In the genomic region with DNA sequence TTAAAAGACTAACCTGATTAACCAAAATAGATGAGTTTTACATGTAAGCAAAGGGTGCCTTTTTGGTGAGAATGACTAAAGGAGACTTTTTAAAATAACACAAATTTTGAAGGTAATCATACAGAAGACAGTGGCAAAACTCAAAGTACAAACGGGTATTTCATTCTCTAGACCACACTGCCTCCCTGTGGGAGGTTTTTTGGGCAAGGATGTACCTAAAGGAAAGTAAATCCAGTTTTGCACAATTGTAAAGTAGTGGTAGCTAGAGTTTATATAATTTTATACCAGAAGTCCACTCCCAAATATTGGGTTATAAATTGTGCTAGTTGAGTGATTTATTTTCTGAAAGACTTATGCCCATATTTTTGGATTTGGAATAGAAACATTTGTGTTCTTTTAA, we compare ENCODE assay signal across 9 cellular contexts.
DNase-seq lines count a peak whose midpoint lies in the region; ATAC-seq and TF ChIP-seq lines count a peak whose summit lies in the region.
"Had no signal": no experiment of that assay in that cellular context is flagged by ENCODE, and none has a peak within 500 bp of the region (broad histone marks: within the 10 kb centered on the region; RNA-seq: fewer than 3 reads in every experiment).

No MANE protein-coding gene starts in this region.

- H3K4me3 ChIP-seq in OCI-LY7 (ENCODE audit: low read depth, low read length, poor library complexity, severe bottlenecking), result no peak overlapping the region
- no peak overlapping the region for H3K4me3 ChIP-seq in fibroblast of mammary gland (ENCODE audit: control insufficient read depth, low read depth, low read length)
- H3K4me3 ChIP-seq in tibial artery, result no peak overlapping the region
- H3K4me3 ChIP-seq: coronary artery had no signal

- H3K4me1 ChIP-seq in OCI-LY7 (ENCODE audit: insufficient read depth, low read length, poor library complexity, severe bottlenecking), result no peaks in the 10 kb centered on the region
- no peaks in the 10 kb centered on the region for H3K4me1 ChIP-seq in tibial artery

- H2AFZ ChIP-seq in OCI-LY7 (ENCODE audit: low read length), result no peak overlapping the region

- POLR2A ChIA-PET in OCI-LY7 (lab: Charles Lee), result no interaction called here

- TF ChIP-seq CTCF in OCI-LY7 (conservative IDR thresholded peaks at IDR 0.05; ENCODE audit: low read length) (peak; percentile 48), fibroblast of mammary gland (conservative IDR thresholded peaks at IDR 0.05; ENCODE audit: control insufficient read depth, insufficient read depth, low read depth, low read length) (peak; percentile 48), tibial artery (IDR thresholded peaks at IDR 0.05) (peak; percentile 8 to 24)

- CTCF ChIA-PET in OCI-LY7 (lab: Charles Lee; ENCODE audit: unreplicated experiment), result no interaction called here

- H3K27me3 ChIP-seq in tibial artery, result no peaks in the 10 kb centered on the region

- no peaks in the 10 kb centered on the region for H3K36me3 ChIP-seq in OCI-LY7 (ENCODE audit: insufficient read depth, low read length)
- H3K36me3 ChIP-seq in tibial artery, result no peaks in the 10 kb centered on the region

- H3K79me2 ChIP-seq in OCI-LY7 (ENCODE audit: insufficient read depth, low read depth, low read length), result no peaks in the 10 kb centered on the region

- no TSS peak for BruUV-seq in OCI-LY7 (replicated peaks; lab: Mats Ljungman, UMichigan)

- H3K27ac ChIP-seq in OCI-LY7 (ENCODE audit: low read depth, low read length, poor library complexity, severe bottlenecking) (no peak overlapping the region), tibial artery (no peak overlapping the region)
- H3K27ac ChIP-seq: coronary artery had no signal

- H3K9me3 ChIP-seq in OCI-LY7 (ENCODE audit: low read length) (no peaks in the 10 kb centered on the region), tibial artery (no peaks in the 10 kb centered on the region)

- intact Hi-C loops in OCI-LY7 (cut with micrococcal nuclease; ENCODE audit: unreplicated experiment) (no loop called here), tibial artery (cut with DNase I; ENCODE audit: low total_unique reads) (no loop called here)

- H3K4me2 ChIP-seq in OCI-LY7 (ENCODE audit: low read length), result no peak overlapping the region

- no peak for ATAC-seq in HG03354 (IDR thresholded peaks at IDR 0.05; ENCODE audit: poor library complexity, severe bottlenecking, unreplicated experiment)

- no peaks in the 10 kb centered on the region for H3K9me2 ChIP-seq in OCI-LY7 (ENCODE audit: insufficient read depth, low read length)

- H4K20me1 ChIP-seq in OCI-LY7 (ENCODE audit: insufficient read depth, low read length), result no peaks in the 10 kb centered on the region

- peak; percentile 20 for DNase-seq in NCI-H82 (lab: John Stamatoyannopoulos, UW)
- DNase-seq in NCI-H82 treated with DMSO at 0.1 percent for 48 hours (lab: John Stamatoyannopoulos, UW; ENCODE audit: unreplicated experiment), result no peak
- peak; percentile 1 for DNase-seq in OCI-LY7 (ENCODE audit: low spot score)
- peak; percentile 41 for DNase-seq in fibroblast of mammary gland (ENCODE audit: low read depth)
- no peak for DNase-seq in tibial artery
- DNase-seq in stimulated activated naive CD4-positive, alpha-beta T cell (lab: John Stamatoyannopoulos, UW), result no peak
- no peak for DNase-seq in mucosa of gallbladder (ENCODE audit: low spot score)

Comparison
In these comparisons a context has a peak if more than half of its experiments do, and no peak if none do; other contexts are left out.
1. DNase-seq: peak in NCI-H82 (single experiment), OCI-LY7 (single experiment) and fibroblast of mammary gland (single experiment); none in NCI-H82 treated with DMSO at 0.1 percent for 48 hours (single experiment), tibial artery (0 of 2), stimulated activated naive CD4-positive, alpha-beta T cell (0 of 6) and mucosa of gallbladder (single experiment).
2. Peak in every context shown above with its lines, with median percentiles within 50 percentile points of each other: CTCF ChIP-seq.